1 cellular context compared by ENCODE assay signal in the genomic region with DNA sequence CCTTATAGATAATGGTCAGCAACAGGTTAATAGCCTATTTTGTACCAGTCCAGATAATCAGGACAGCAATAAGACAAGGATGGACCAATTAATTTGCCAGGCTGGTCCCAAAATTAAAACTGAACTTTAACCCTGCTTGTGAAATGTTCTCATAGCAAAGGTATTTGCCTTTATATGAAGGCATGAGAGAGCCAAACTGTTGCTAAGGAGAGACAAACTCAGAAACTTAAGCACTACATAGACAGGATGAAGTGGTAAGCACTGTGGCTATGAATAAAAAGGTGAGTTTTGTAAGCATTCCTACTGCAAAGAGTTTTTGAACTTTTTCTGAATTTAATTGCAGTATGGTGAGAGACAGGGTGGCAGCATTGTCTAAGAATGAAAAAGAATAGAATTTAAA.
TF ChIP-seq lines count a peak whose summit lies in the region.

No MANE protein-coding gene starts in this region.

TF ChIP-seq in HepG2, 621 proteins besides CTCF, POLR2A, EP300 and RAD21 (continued from another document):
- no peak for TF ChIP-seq ZSCAN30 (CRISPR knock-in tag; IDR thresholded peaks at IDR 0.05)
- TF ChIP-seq LCORL (IDR thresholded peaks at IDR 0.05): no peak
- no peak for TF ChIP-seq LCORL (CRISPR knock-in tag; IDR thresholded peaks at IDR 0.05)
- no peak for TF ChIP-seq SETDB1 (CRISPR knock-in tag; IDR thresholded peaks at IDR 0.05; ENCODE audit: borderline replicate concordance)
- no peak for TF ChIP-seq MED8 (CRISPR knock-in tag; IDR thresholded peaks at IDR 0.05; ENCODE audit: insufficient replicate concordance)
